8 cellular contexts compared by ENCODE assay signal in genomic region chr7:24756545-24756988, GRCh38. TPM values are rescaled to one million over a fixed set of nuclear protein-coding genes. Genes with fewer than 3 reads are reported as not detected.
A peak's percentile ranks its signal among the peaks of the same experiment; 100 is the strongest.
DNase-seq lines count a peak whose midpoint lies in the region; ATAC-seq and TF ChIP-seq lines count a peak whose summit lies in the region.

No MANE protein-coding gene starts in this region.

- no peaks in the 10 kb centered on the region for H3K36me3 Mint-ChIP-seq in CD8-positive, alpha-beta memory T cell
- no peaks in the 10 kb centered on the region for H3K36me3 Mint-ChIP-seq in activated CD8-positive, alpha-beta T cell treated with anti-CD3 and anti-CD28 coated beads for 36 hours (ENCODE audit: low read depth)
- H3K36me3 Mint-ChIP-seq in osteocyte (ENCODE audit: unreplicated experiment) = no peaks in the 10 kb centered on the region

- CTCF ChIA-PET in CD8-positive, alpha-beta memory T cell (lab: Charles Lee) = interaction anchor here (1.8 kb wide), 1 partner anchor 27 kb away, joined by 4 read pairs; no protein-coding TSS in a partner anchor
- CTCF ChIA-PET in activated CD8-positive, alpha-beta T cell treated with anti-CD3 and anti-CD28 coated beads for 36 hours (lab: Charles Lee) = interaction anchor here (0.7 to 1.7 kb wide), 4 partner anchors 9 to 341 kb away, joined by 3 to 4 read pairs (median 4); no protein-coding TSS in a partner anchor

- H3K9me3 Mint-ChIP-seq in CD8-positive, alpha-beta memory T cell = peaks cover 0 to 4% (median 0%) of the 10 kb centered on the region in 5 donors
- H3K9me3 Mint-ChIP-seq in activated CD8-positive, alpha-beta T cell treated with anti-CD3 and anti-CD28 coated beads for 36 hours = peaks cover 8% of the 10 kb centered on the region
- no peaks in the 10 kb centered on the region for H3K9me3 Mint-ChIP-seq in osteocyte (ENCODE audit: unreplicated experiment)

- peaks cover 57 to 76% of the 10 kb centered on the region in 2 donors for H3K27me3 Mint-ChIP-seq in CD8-positive, alpha-beta memory T cell
- H3K27me3 Mint-ChIP-seq in activated CD8-positive, alpha-beta T cell treated with anti-CD3 and anti-CD28 coated beads for 36 hours = peaks cover 47% of the 10 kb centered on the region
- peaks cover 7% of the 10 kb centered on the region for H3K27me3 Mint-ChIP-seq in osteocyte (ENCODE audit: unreplicated experiment)

- ATAC-seq in HG02642 (IDR thresholded peaks at IDR 0.05; ENCODE audit: poor library complexity, unreplicated experiment) (peak; percentile 22), HG03460 (IDR thresholded peaks at IDR 0.05; ENCODE audit: unreplicated experiment) (no peak)
- ATAC-seq in activated CD8-positive, alpha-beta T cell treated with anti-CD3 and anti-CD28 coated beads for 36 hours = peak; percentile 26

- POLR2A ChIA-PET in CD8-positive, alpha-beta memory T cell (lab: Charles Lee) = no interaction called here
- POLR2A ChIA-PET in activated CD8-positive, alpha-beta T cell treated with anti-CD3 and anti-CD28 coated beads for 36 hours (lab: Charles Lee) = interaction anchor here (1.3 kb wide), 1 partner anchor 9 kb away, joined by 3 read pairs; no protein-coding TSS in a partner anchor

- intact Hi-C loops in activated CD8-positive, alpha-beta T cell treated with anti-CD3 and anti-CD28 coated beads for 36 hours (cut with micrococcal nuclease) = loop anchor here (10.0 kb wide), 1 partner anchor 182 kb away; the partner anchor contains the start of gene PALS2

- peak overlapping the region in 3 of 8 donors; percentile 23 to 39 (median 35) for H3K27ac Mint-ChIP-seq in CD8-positive, alpha-beta memory T cell
- peak overlapping the region; percentile 87 for H3K27ac Mint-ChIP-seq in activated CD8-positive, alpha-beta T cell treated with anti-CD3 and anti-CD28 coated beads for 36 hours
- H3K27ac Mint-ChIP-seq in osteocyte (ENCODE audit: unreplicated experiment) = peak overlapping the region; percentile 81

- H3K27me3 ChIP-seq in CD8-positive, alpha-beta memory T cell (ENCODE audit: insufficient read depth, low read length, poor library complexity, severe bottlenecking) = peaks cover 26% of the 10 kb centered on the region

- peaks cover 10% of the 10 kb centered on the region for H3K4me1 ChIP-seq in CD8-positive, alpha-beta memory T cell (ENCODE audit: insufficient read depth, low read length)

- H3K27ac ChIP-seq in CD8-positive, alpha-beta memory T cell (ENCODE audit: low read depth, low read length) = no peak overlapping the region

- peaks cover 18 to 27% (median 22%) of the 10 kb centered on the region in 3 donors for H3K4me1 Mint-ChIP-seq in CD8-positive, alpha-beta memory T cell
- peaks cover 32% of the 10 kb centered on the region for H3K4me1 Mint-ChIP-seq in activated CD8-positive, alpha-beta T cell treated with anti-CD3 and anti-CD28 coated beads for 36 hours (ENCODE audit: low read depth)
- peaks cover 10% of the 10 kb centered on the region for H3K4me1 Mint-ChIP-seq in osteocyte (ENCODE audit: unreplicated experiment)

- DNase-seq in CD8-positive, alpha-beta memory T cell = no peak
- DNase-seq in activated CD8-positive, alpha-beta T cell treated with anti-CD3 and anti-CD28 coated beads for 36 hours = peak; percentile 46
- DNase-seq in foreskin fibroblast (peak in 1 of 2 donors; percentile 25), osteocyte (ENCODE audit: extremely low spot score, unreplicated experiment) (no peak), HuH-7 (ENCODE audit: low spot score) (no peak), NCI-H524 (lab: John Stamatoyannopoulos, UW) (no peak)

- H3K9me3 ChIP-seq in CD8-positive, alpha-beta memory T cell (ENCODE audit: low read length) = no peaks in the 10 kb centered on the region

- peak overlapping the region; percentile 74 to 90 (median 80) for H3K4me3 Mint-ChIP-seq in CD8-positive, alpha-beta memory T cell
- peak overlapping the region; percentile 77 for H3K4me3 Mint-ChIP-seq in activated CD8-positive, alpha-beta T cell treated with anti-CD3 and anti-CD28 coated beads for 36 hours
- peak overlapping the region; percentile 89 for H3K4me3 Mint-ChIP-seq in osteocyte (ENCODE audit: unreplicated experiment)

- no peak for TF ChIP-seq CTCF in activated CD8-positive, alpha-beta T cell treated with anti-CD3 and anti-CD28 coated beads for 36 hours (IDR thresholded peaks at IDR 0.05)
- TF ChIP-seq CTCF in foreskin fibroblast (IDR thresholded peaks at IDR 0.05; ENCODE audit: low read depth, low read length) = no peak
- no peak for TF ChIP-seq CTCF in osteocyte (IDR thresholded peaks at IDR 0.05)

- H3K4me3 ChIP-seq in CD8-positive, alpha-beta memory T cell (ENCODE audit: low read length) = peak overlapping the region; percentile 30
- H3K4me3 ChIP-seq in foreskin fibroblast (ENCODE audit: low read depth in 1 of 2, low read length in 2 of 2) = peak overlapping the region; percentile 66 to 67

- no peaks in the 10 kb centered on the region for H3K36me3 ChIP-seq in CD8-positive, alpha-beta memory T cell (ENCODE audit: insufficient read depth, low read length)

RNA-seq across cellular contexts. Expression of gene GSDME, which starts 0.7 kb away (rescaled TPM):
- 1 to 10 TPM; 3.7 to 3.9 TPM for total RNA-seq in CD8-positive, alpha-beta memory T cell
- 0.26 TPM for polyA plus RNA-seq in CD8-positive, alpha-beta memory T cell
- 1 to 10 TPM; 5.2 to 6.1 TPM for total RNA-seq in activated CD8-positive, alpha-beta T cell treated with anti-CD3 and anti-CD28 coated beads for 36 hours
- 10.2 and 11.9 TPM in 2 replicates for total RNA-seq in osteocyte
